ENCODE assay signal across 16 cellular contexts in genomic region chr5:175484824-175485223, GRCh38. TPM values are rescaled to one million over a fixed set of nuclear protein-coding genes. Genes with fewer than 3 reads are reported as not detected.
DNase-seq lines count a peak whose midpoint lies in the region; ATAC-seq lines count a peak whose summit lies in the region.
"Had no signal": no experiment of that assay in that cellular context is flagged by ENCODE, and none has a peak within 500 bp of the region (broad histone marks: within the 10 kb centered on the region; RNA-seq: fewer than 3 reads in every experiment).

No MANE protein-coding gene starts in this region.

- intact Hi-C loops in activated CD4-positive, alpha-beta T cell treated with anti-CD3 and anti-CD28 coated beads, Interleukin-2, amount 10 ng/mL, durations not matched to agents 24 days and 14 days (cut with micrococcal nuclease) = no loop called here

- H3K4me3 Mint-ChIP-seq in activated CD4-positive, alpha-beta T cell treated with anti-CD3 and anti-CD28 coated beads, Interleukin-2, amount 10 ng/mL, durations not matched to agents 24 days and 14 days = peak overlapping the region; percentile 5
- peak overlapping the region; percentile 27 for H3K4me3 Mint-ChIP-seq in stimulated activated naive CD8-positive, alpha-beta T cell treated with anti-CD3 and anti-CD28 coated beads, Interleukin-15, Interleukin-2, amounts not matched to agents 100 ng/mL and 50 ng/mL, for 24 hours

- no peak for ATAC-seq in stimulated activated naive CD8-positive, alpha-beta T cell treated with anti-CD3 and anti-CD28 coated beads, Interleukin-15, Interleukin-2, amounts not matched to agents 100 U/mL and 50 U/mL, for 24 hours
- ATAC-seq in HG02938 (IDR thresholded peaks at IDR 0.05; ENCODE audit: unreplicated experiment) = no peak

- peak overlapping the region; percentile 18 for H3K27ac Mint-ChIP-seq in activated CD4-positive, alpha-beta T cell treated with anti-CD3 and anti-CD28 coated beads, Interleukin-2, amount 10 ng/mL, durations not matched to agents 24 days and 14 days
- H3K27ac Mint-ChIP-seq in stimulated activated naive CD8-positive, alpha-beta T cell treated with anti-CD3 and anti-CD28 coated beads, Interleukin-15, Interleukin-2, amounts not matched to agents 100 ng/mL and 50 ng/mL, for 24 hours = peak overlapping the region; percentile 43

- H3K9me3 Mint-ChIP-seq in activated CD4-positive, alpha-beta T cell treated with anti-CD3 and anti-CD28 coated beads, Interleukin-2, amount 10 ng/mL, durations not matched to agents 24 days and 14 days = no peaks in the 10 kb centered on the region
- H3K9me3 Mint-ChIP-seq in stimulated activated naive CD8-positive, alpha-beta T cell treated with anti-CD3 and anti-CD28 coated beads, Interleukin-15, Interleukin-2, amounts not matched to agents 100 ng/mL and 50 ng/mL, for 24 hours = no peaks in the 10 kb centered on the region
- H3K9me3 Mint-ChIP-seq: IgD-negative memory B cell had no signal

- no peaks in the 10 kb centered on the region for H3K27me3 Mint-ChIP-seq in activated CD4-positive, alpha-beta T cell treated with anti-CD3 and anti-CD28 coated beads, Interleukin-2, amount 10 ng/mL, durations not matched to agents 24 days and 14 days
- no peaks in the 10 kb centered on the region for H3K27me3 Mint-ChIP-seq in stimulated activated naive CD8-positive, alpha-beta T cell treated with anti-CD3 and anti-CD28 coated beads, Interleukin-15, Interleukin-2, amounts not matched to agents 100 ng/mL and 50 ng/mL, for 24 hours
- H3K27me3 Mint-ChIP-seq: IgD-negative memory B cell had no signal

- DNase-seq in activated CD4-positive, alpha-beta T cell treated with anti-CD3 and anti-CD28 coated beads, Interleukin-2, amount 10 ng/mL, durations not matched to agents 24 days and 14 days = no peak
- DNase-seq in activated CD4-positive, alpha-beta T cell treated with anti-CD3 and anti-CD28 coated beads, Interleukin-2, amount 50 U/mL, for 1 hour = no peak
- DNase-seq in stimulated activated naive CD8-positive, alpha-beta T cell treated with anti-CD3 and anti-CD28 coated beads, Interleukin-15, Interleukin-2, amounts not matched to agents 100 U/mL and 50 U/mL, for 24 hours = no peak
- peak; percentile 46 for DNase-seq in left kidney (ENCODE audit: low read depth, low spot score)
- DNase-seq in NOMO-1 treated with DMSO at 0.1 percent for 48 hours (lab: John Stamatoyannopoulos, UW; ENCODE audit: unreplicated experiment) = no peak
- DNase-seq in NOMO-1 (lab: John Stamatoyannopoulos, UW; ENCODE audit: unreplicated experiment in 2 of 2) = no peak
- DNase-seq: Calu3, GM23248, MV-4-11, NCI-H1436, NCI-H2081, NCI-H510A treated with DMSO at 0.1 percent for 48 hours had no signal

- peaks cover 83% of the 10 kb centered on the region for H3K4me1 Mint-ChIP-seq in activated CD4-positive, alpha-beta T cell treated with anti-CD3 and anti-CD28 coated beads, Interleukin-2, amount 10 ng/mL, durations not matched to agents 24 days and 14 days
- peaks cover 92% of the 10 kb centered on the region for H3K4me1 Mint-ChIP-seq in stimulated activated naive CD8-positive, alpha-beta T cell treated with anti-CD3 and anti-CD28 coated beads, Interleukin-15, Interleukin-2, amounts not matched to agents 100 ng/mL and 50 ng/mL, for 24 hours (ENCODE audit: low read depth)

- H3K36me3 Mint-ChIP-seq in activated CD4-positive, alpha-beta T cell treated with anti-CD3 and anti-CD28 coated beads, Interleukin-2, amount 10 ng/mL, durations not matched to agents 24 days and 14 days (ENCODE audit: low read depth) = peaks cover 88% of the 10 kb centered on the region
- H3K36me3 Mint-ChIP-seq in stimulated activated naive CD8-positive, alpha-beta T cell treated with anti-CD3 and anti-CD28 coated beads, Interleukin-15, Interleukin-2, amounts not matched to agents 100 ng/mL and 50 ng/mL, for 24 hours (ENCODE audit: low read depth) = peaks cover 96% of the 10 kb centered on the region

RNA-seq across cellular contexts. Expression of gene SFXN1, which starts 6.5 kb away (rescaled TPM):
- 390 and 404 TPM in 2 replicates for total RNA-seq in activated CD4-positive, alpha-beta T cell treated with anti-CD3 and anti-CD28 coated beads, Interleukin-2, amount 10 ng/mL, durations not matched to agents 24 days and 14 days

RNA-seq across cellular contexts. Expression of gene DRD1, which starts 40.8 kb away (rescaled TPM):
- total RNA-seq in activated CD4-positive, alpha-beta T cell treated with anti-CD3 and anti-CD28 coated beads, Interleukin-2, amount 10 ng/mL, durations not matched to agents 24 days and 14 days = 0.07 TPM in 1 of 2 replicates, not detected in the other
- total RNA-seq: Calu3, GM23248, HT-29 had no signal
